Comparison of ENCODE assay signal across 1 cellular context in genomic region chr1:150765229-150765976, GRCh38.
TF ChIP-seq lines count a peak whose summit lies in the region.

Gene CTSS, minus strand, starts transcription at chr1:150765778. Its CDS starts 1,015 bp downstream, at chr1:150764763.

TF ChIP-seq in GM23338, 12 proteins besides CTCF, POLR2A, EP300 and RAD21 (continued from another document):
- TF ChIP-seq REST (IDR thresholded peaks at IDR 0.05; ENCODE audit: unreplicated experiment): no peak
